22 cellular contexts compared by ENCODE assay signal in genomic region chr17:18042969-18043368, GRCh38.
"Had no signal": no experiment of that assay in that cellular context is flagged by ENCODE, and none has a peak within 500 bp of the region (broad histone marks: within the 10 kb centered on the region; RNA-seq: fewer than 3 reads in every experiment).

No MANE protein-coding gene starts in this region.

- H3K27ac ChIP-seq: ascending aorta, esophagus muscularis mucosa, parathyroid adenoma, right lobe of liver, stomach, suprapubic skin, tibial nerve had no signal

- DNase-seq: activated CD4-positive, alpha-beta memory T cell treated with anti-CD3 and anti-CD28 coated beads for 36 hours; activated CD4-positive, alpha-beta T cell treated with anti-CD3 and anti-CD28 coated beads for 4 hours; activated CD4-positive, CD25-positive, alpha-beta regulatory T cell; activated effector memory CD4-positive, alpha-beta T cell treated with anti-CD3 and anti-CD28 coated beads, Interleukin-2, amount 50 U/mL, for 16 hours; central memory CD4-positive, alpha-beta T cell; effector memory CD4-positive, alpha-beta T cell; hypothalamus; nephron progenitor cell; nucleus accumbens; right lobe of liver; stimulated activated CD4-positive, alpha-beta T cell treated with anti-CD3 and anti-CD28 coated beads, Interleukin-2, amount 100 ng/mL, for 24 hours; stomach; T-cell had no signal

- H3K27me3 Mint-ChIP-seq: activated CD4-positive, alpha-beta memory T cell treated with anti-CD3 and anti-CD28 coated beads for 36 hours; memory B cell; stimulated activated memory B cell treated with anti-CD40 and anti-IgM and Interleukin-4, amounts not matched to agents 10 μg/mL and 1 μg/mL and 100 μg/mL, for 72 hours; T-cell had no signal

- H3K9me3 ChIP-seq: ascending aorta, esophagus muscularis mucosa, right lobe of liver, stomach, suprapubic skin, tibial nerve had no signal

- H3K4me3 ChIP-seq: ascending aorta, esophagus muscularis mucosa, right lobe of liver, skin epidermis, stomach, suprapubic skin, tibial nerve had no signal

- H3K27ac Mint-ChIP-seq: activated CD4-positive, alpha-beta memory T cell treated with anti-CD3 and anti-CD28 coated beads for 36 hours; activated naive CD4-positive, alpha-beta T cell treated with anti-CD3 and anti-CD28 coated beads, Interleukin-2, amount 50 U/mL, for 72 hours; memory B cell; nephron progenitor cell; stimulated activated memory B cell treated with anti-CD40 and anti-IgM and Interleukin-4, amounts not matched to agents 10 μg/mL and 1 μg/mL and 100 μg/mL, for 72 hours; T-cell had no signal

- H3K9me3 Mint-ChIP-seq: activated CD4-positive, alpha-beta memory T cell treated with anti-CD3 and anti-CD28 coated beads for 36 hours; activated naive CD4-positive, alpha-beta T cell treated with anti-CD3 and anti-CD28 coated beads, Interleukin-2, amount 50 U/mL, for 72 hours; memory B cell; nephron progenitor cell; stimulated activated memory B cell treated with anti-CD40 and anti-IgM and Interleukin-4, amounts not matched to agents 10 μg/mL and 1 μg/mL and 100 μg/mL, for 72 hours; T-cell had no signal

- H3K36me3 Mint-ChIP-seq: stimulated activated memory B cell treated with anti-CD40 and anti-IgM and Interleukin-4, amounts not matched to agents 10 μg/mL and 1 μg/mL and 100 μg/mL, for 72 hours had no signal

- H2AFZ ChIP-seq: parathyroid adenoma had no signal

- H3K9ac ChIP-seq: parathyroid adenoma had no signal

- H3K27me3 ChIP-seq: ascending aorta, esophagus muscularis mucosa, right lobe of liver, stomach, suprapubic skin, tibial nerve had no signal

- H3K4me3 Mint-ChIP-seq: activated CD4-positive, alpha-beta memory T cell treated with anti-CD3 and anti-CD28 coated beads for 36 hours; memory B cell; stimulated activated memory B cell treated with anti-CD40 and anti-IgM and Interleukin-4, amounts not matched to agents 10 μg/mL and 1 μg/mL and 100 μg/mL, for 72 hours had no signal

- ATAC-seq: activated naive CD4-positive, alpha-beta T cell treated with anti-CD3 and anti-CD28 coated beads, Interleukin-2, amount 50 U/mL, for 72 hours; stimulated activated memory B cell treated with anti-CD40 and anti-IgM and Interleukin-4, amounts not matched to agents 10 μg/mL and 1 μg/mL and 100 μg/mL, for 72 hours; T-cell had no signal
